ENCODE assay signal across 8 cellular contexts in the genomic region with DNA sequence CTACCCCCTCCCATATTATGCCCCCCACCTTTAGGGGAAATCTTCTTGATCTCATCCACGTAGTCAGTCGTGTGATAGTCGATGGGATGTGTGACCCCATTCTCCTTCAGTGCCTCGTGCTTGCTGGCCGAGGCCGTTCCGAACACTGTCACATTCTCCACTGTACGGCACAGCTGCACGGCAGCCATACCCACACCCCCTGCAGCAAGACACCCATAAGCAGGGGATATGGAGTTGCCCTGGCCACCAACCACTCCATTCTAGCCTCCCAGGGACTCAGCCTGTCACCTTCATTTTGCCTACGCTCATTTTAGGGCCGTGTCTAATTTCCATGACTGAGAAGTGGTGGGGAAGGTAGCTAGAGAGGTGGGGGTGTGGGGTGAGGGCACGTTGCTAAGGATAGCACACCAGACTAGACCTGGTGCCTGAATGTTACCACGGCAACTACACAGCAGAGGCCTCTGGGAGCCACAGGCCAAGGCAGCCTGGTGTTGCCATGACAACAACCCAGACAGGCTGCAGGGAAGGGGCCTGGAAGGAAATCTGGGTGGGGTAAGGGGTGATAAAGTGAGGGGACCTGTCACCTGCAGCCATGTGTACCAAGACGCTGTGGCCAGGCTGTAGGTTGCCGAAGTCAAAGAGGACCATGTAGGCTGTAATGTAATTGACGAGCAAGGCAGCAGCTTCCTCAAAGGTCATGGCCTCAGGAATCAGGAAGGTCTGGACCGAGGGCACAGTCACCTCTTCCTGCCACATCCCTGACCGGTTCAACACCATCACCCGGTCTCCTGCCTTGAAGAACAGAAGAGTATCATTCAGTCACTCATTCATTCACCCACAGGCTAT. TPM values are rescaled to one million over a fixed set of nuclear protein-coding genes. Genes with fewer than 3 reads are reported as not detected.
DNase-seq lines count a peak whose midpoint lies in the region; ATAC-seq, FAIRE-seq and TF ChIP-seq lines count a peak whose summit lies in the region.

No MANE protein-coding gene starts in this region.

- no peak overlapping the region for H3K4me3 ChIP-seq in H7 (ENCODE audit: insufficient read depth, low read depth, low read length)

- H3K27ac ChIP-seq in CD4-positive, alpha-beta T cell (ENCODE audit: low read depth, low read length): no peak overlapping the region

- peaks cover 17% of the 10 kb centered on the region for H3K36me3 ChIP-seq in H7 (replicated peaks; ENCODE audit: control insufficient read depth, insufficient read depth, low read length)

- POLR2A ChIA-PET in CD4-positive, alpha-beta T cell (lab: Charles Lee): interaction anchor here (0.5 to 2.6 kb wide), 5 partner anchors 20 to 1023 kb away, joined by 3 to 11 read pairs (median 3); partner anchors contain the start of genes DHX8 and RPL27

- CTCF ChIA-PET in CD4-positive, alpha-beta T cell (lab: Charles Lee): interaction anchor here (1.2 kb wide), 1 partner anchor 20 kb away, joined by 3 read pairs; the partner anchor contains the start of gene RPL27

- ATAC-seq in CD4-positive, alpha-beta T cell (ENCODE audit: poor library complexity): peak; percentile 58
- ATAC-seq in GM21786 (IDR thresholded peaks at IDR 0.05; ENCODE audit: unreplicated experiment): no peak
- ATAC-seq in GM21723 (IDR thresholded peaks at IDR 0.05; ENCODE audit: unreplicated experiment): no peak

- no peak for TF ChIP-seq CTCF in CD4-positive, alpha-beta T cell (IDR thresholded peaks at IDR 0.05)

- H3K4me1 Mint-ChIP-seq in CD4-positive, alpha-beta T cell (ENCODE audit: low read depth): peaks cover 41% of the 10 kb centered on the region
- peaks cover 16% of the 10 kb centered on the region for H3K4me1 Mint-ChIP-seq in activated T-helper 1 cell treated with anti-CD3 and anti-CD28 coated beads, Interleukin-12 subunit alpha, Interleukin-12 subunit beta, Interleukin-2, Interleukin-4 antibody, amounts not matched to agents 30 ng/mL and 10 ng/mL and 1 ng/mL, durations not matched to agents 14 hours and 24 hours and 36 hours (ENCODE audit: low read depth)

- no peaks in the 10 kb centered on the region for H3K27me3 ChIP-seq in CD4-positive, alpha-beta T cell (ENCODE audit: control insufficient read depth, insufficient read depth, low read length)
- no peaks in the 10 kb centered on the region for H3K27me3 ChIP-seq in H7 (ENCODE audit: control insufficient read depth, insufficient read depth, low read length)

- peaks cover 27% of the 10 kb centered on the region for H3K36me3 Mint-ChIP-seq in CD4-positive, alpha-beta T cell (ENCODE audit: low read depth)
- peaks cover 19% of the 10 kb centered on the region for H3K36me3 Mint-ChIP-seq in activated T-helper 1 cell treated with anti-CD3 and anti-CD28 coated beads, Interleukin-12 subunit alpha, Interleukin-12 subunit beta, Interleukin-2, Interleukin-4 antibody, amounts not matched to agents 30 ng/mL and 10 ng/mL and 1 ng/mL, durations not matched to agents 14 hours and 24 hours and 36 hours (ENCODE audit: low read depth)

- no peaks in the 10 kb centered on the region for H3K9me3 ChIP-seq in CD4-positive, alpha-beta T cell (ENCODE audit: control insufficient read depth, low read length)

- H3K9me3 Mint-ChIP-seq in CD4-positive, alpha-beta T cell: no peaks in the 10 kb centered on the region
- H3K9me3 Mint-ChIP-seq in activated T-helper 1 cell treated with anti-CD3 and anti-CD28 coated beads, Interleukin-12 subunit alpha, Interleukin-12 subunit beta, Interleukin-2, Interleukin-4 antibody, amounts not matched to agents 30 ng/mL and 10 ng/mL and 1 ng/mL, durations not matched to agents 14 hours and 24 hours and 36 hours: no peaks in the 10 kb centered on the region

- DNase-seq in CD4-positive, alpha-beta T cell: peak in 4 of 10 experiments; percentile 21 to 62 (median 40)
- DNase-seq in H7 (peak; percentile 52), lung microvascular endothelial cell (ENCODE audit: low read depth in 2 of 2) (peak; percentile 43 to 59), A172 (ENCODE audit: low spot score) (no peak), GM19239 (ENCODE audit: insufficient read length, low spot score) (no peak)
- DNase-seq in activated T-helper 1 cell treated with anti-CD3 and anti-CD28 coated beads, Interleukin-12 subunit alpha, Interleukin-12 subunit beta, Interleukin-2, Interleukin-4 antibody, amounts not matched to agents 30 ng/mL and 10 ng/mL and 1 ng/mL, durations not matched to agents 14 hours and 24 hours and 36 hours (ENCODE audit: low spot score): peak; percentile 24

- intact Hi-C loops in CD4-positive, alpha-beta T cell (cut with DNase I, micrococcal nuclease): no loop called here
- intact Hi-C loops in activated T-helper 1 cell treated with anti-CD3 and anti-CD28 coated beads, Interleukin-12 subunit alpha, Interleukin-12 subunit beta, Interleukin-2, Interleukin-4 antibody, amounts not matched to agents 30 ng/mL and 10 ng/mL and 1 ng/mL, durations not matched to agents 14 hours and 24 hours and 36 hours (cut with micrococcal nuclease): no loop called here

- no peak for FAIRE-seq in GM19239 (lab: Jason Lieb, UNC)

- H3K27me3 Mint-ChIP-seq in CD4-positive, alpha-beta T cell: no peaks in the 10 kb centered on the region
- peaks cover 8% of the 10 kb centered on the region for H3K27me3 Mint-ChIP-seq in activated T-helper 1 cell treated with anti-CD3 and anti-CD28 coated beads, Interleukin-12 subunit alpha, Interleukin-12 subunit beta, Interleukin-2, Interleukin-4 antibody, amounts not matched to agents 30 ng/mL and 10 ng/mL and 1 ng/mL, durations not matched to agents 14 hours and 24 hours and 36 hours (ENCODE audit: insufficient read depth)

- H3K27ac Mint-ChIP-seq in CD4-positive, alpha-beta T cell: peak overlapping the region; percentile 67
- no peak overlapping the region for H3K27ac Mint-ChIP-seq in activated T-helper 1 cell treated with anti-CD3 and anti-CD28 coated beads, Interleukin-12 subunit alpha, Interleukin-12 subunit beta, Interleukin-2, Interleukin-4 antibody, amounts not matched to agents 30 ng/mL and 10 ng/mL and 1 ng/mL, durations not matched to agents 14 hours and 24 hours and 36 hours

- H3K4me3 Mint-ChIP-seq in CD4-positive, alpha-beta T cell: peak overlapping the region; percentile 40
- no peak overlapping the region for H3K4me3 Mint-ChIP-seq in activated T-helper 1 cell treated with anti-CD3 and anti-CD28 coated beads, Interleukin-12 subunit alpha, Interleukin-12 subunit beta, Interleukin-2, Interleukin-4 antibody, amounts not matched to agents 30 ng/mL and 10 ng/mL and 1 ng/mL, durations not matched to agents 14 hours and 24 hours and 36 hours

RNA-seq across cellular contexts. Expression of gene VAT1, which starts 4.0 kb away (rescaled TPM):
- 10 to 100 TPM; 27.5 to 27.6 TPM for total RNA-seq in CD4-positive, alpha-beta T cell
- total RNA-seq in H7 (2014; rRNA removed; shearing (Covaris generic)): 263 and 264 TPM in 2 replicates
- total RNA-seq in activated T-helper 1 cell treated with anti-CD3 and anti-CD28 coated beads, Interleukin-12 subunit alpha, Interleukin-12 subunit beta, Interleukin-2, Interleukin-4 antibody, amounts not matched to agents 30 ng/mL and 10 ng/mL and 1 ng/mL, durations not matched to agents 14 hours and 24 hours and 36 hours: 17.3 TPM in 2 replicates
- total RNA-seq in lung microvascular endothelial cell: 155 and 161 TPM in 2 replicates
- 362 and 414 TPM in 2 replicates for total RNA-seq in A172 (2014; rRNA removed; shearing (Covaris generic))

RNA-seq across cellular contexts. Expression of gene RND2, which starts 6.8 kb away (rescaled TPM):
- under 1 TPM; 0.27 to 0.28 TPM for total RNA-seq in CD4-positive, alpha-beta T cell
- 25.3 and 25.9 TPM in 2 replicates for total RNA-seq in H7 (2014; rRNA removed; shearing (Covaris generic))
- 0.07 TPM in 1 of 2 replicates, not detected in the other for total RNA-seq in activated T-helper 1 cell treated with anti-CD3 and anti-CD28 coated beads, Interleukin-12 subunit alpha, Interleukin-12 subunit beta, Interleukin-2, Interleukin-4 antibody, amounts not matched to agents 30 ng/mL and 10 ng/mL and 1 ng/mL, durations not matched to agents 14 hours and 24 hours and 36 hours
- 0.20 and 0.22 TPM in 2 replicates for total RNA-seq in lung microvascular endothelial cell
- total RNA-seq in A172 (2014; rRNA removed; shearing (Covaris generic)): 0.05 TPM in 1 of 2 replicates, not detected in the other

RNA-seq across cellular contexts. Expression of gene IFI35, which starts 11.6 kb away (rescaled TPM):
- 10 to 100 TPM; 23.0 to 24.7 TPM for total RNA-seq in CD4-positive, alpha-beta T cell
- 3.9 and 6.2 TPM in 2 replicates for total RNA-seq in H7 (2014; rRNA removed; shearing (Covaris generic))
- total RNA-seq in activated T-helper 1 cell treated with anti-CD3 and anti-CD28 coated beads, Interleukin-12 subunit alpha, Interleukin-12 subunit beta, Interleukin-2, Interleukin-4 antibody, amounts not matched to agents 30 ng/mL and 10 ng/mL and 1 ng/mL, durations not matched to agents 14 hours and 24 hours and 36 hours: 65.8 and 67.0 TPM in 2 replicates
- total RNA-seq in lung microvascular endothelial cell: 7.5 and 8.3 TPM in 2 replicates
- total RNA-seq in A172 (2014; rRNA removed; shearing (Covaris generic)): 79.5 and 84.2 TPM in 2 replicates

RNA-seq across cellular contexts. Expression of gene RPL27, which starts 20.0 kb away (rescaled TPM):
- total RNA-seq in CD4-positive, alpha-beta T cell: 1,000 to 10,000 TPM; 1,923 to 1,951 TPM
- 1,832 and 1,859 TPM in 2 replicates for total RNA-seq in H7 (2014; rRNA removed; shearing (Covaris generic))
- 1,049 and 1,126 TPM in 2 replicates for total RNA-seq in activated T-helper 1 cell treated with anti-CD3 and anti-CD28 coated beads, Interleukin-12 subunit alpha, Interleukin-12 subunit beta, Interleukin-2, Interleukin-4 antibody, amounts not matched to agents 30 ng/mL and 10 ng/mL and 1 ng/mL, durations not matched to agents 14 hours and 24 hours and 36 hours
- 852 and 854 TPM in 2 replicates for total RNA-seq in lung microvascular endothelial cell
- total RNA-seq in A172 (2014; rRNA removed; shearing (Covaris generic)): 1,148 and 1,169 TPM in 2 replicates

RNA-seq across cellular contexts. Expression of gene RUNDC1, which starts 37.9 kb away (rescaled TPM):
- 10 to 100 TPM; 11.6 to 11.7 TPM for total RNA-seq in CD4-positive, alpha-beta T cell
- total RNA-seq in H7 (2014; rRNA removed; shearing (Covaris generic)): 7.7 and 8.3 TPM in 2 replicates
- total RNA-seq in activated T-helper 1 cell treated with anti-CD3 and anti-CD28 coated beads, Interleukin-12 subunit alpha, Interleukin-12 subunit beta, Interleukin-2, Interleukin-4 antibody, amounts not matched to agents 30 ng/mL and 10 ng/mL and 1 ng/mL, durations not matched to agents 14 hours and 24 hours and 36 hours: 16.9 and 18.8 TPM in 2 replicates
- 6.5 and 11.1 TPM in 2 replicates for total RNA-seq in lung microvascular endothelial cell
- total RNA-seq in A172 (2014; rRNA removed; shearing (Covaris generic)): 7.4 and 8.5 TPM in 2 replicates

Comparison
In these comparisons a context has a peak if more than half of its experiments do, and no peak if none do; other contexts are left out.
1. DNase-seq: peak in H7 (single experiment), activated T-helper 1 cell treated with anti-CD3 and anti-CD28 coated beads, Interleukin-12 subunit alpha, Interleukin-12 subunit beta, Interleukin-2, Interleukin-4 antibody, amounts not matched to agents 30 ng/mL and 10 ng/mL and 1 ng/mL, durations not matched to agents 14 hours and 24 hours and 36 hours (single experiment) and lung microvascular endothelial cell (2 of 2); none in A172 (single experiment) and GM19239 (single experiment).
2. RNA of gene RND2, which starts 6.8 kb away (total RNA-seq): 25.3 to 25.9 TPM in H7; 0.27 to 0.28 TPM in CD4-positive, alpha-beta T cell, 0.20 to 0.22 TPM in lung microvascular endothelial cell, 0.07 TPM in activated T-helper 1 cell treated with anti-CD3 and anti-CD28 coated beads, Interleukin-12 subunit alpha, Interleukin-12 subunit beta, Interleukin-2, Interleukin-4 antibody, amounts not matched to agents 30 ng/mL and 10 ng/mL and 1 ng/mL, durations not matched to agents 14 hours and 24 hours and 36 hours and 0.05 TPM in A172; every median in the first group is over 10 times any median in the second.